In genomic region chr14:77838756-77839565, GRCh38 we compare ENCODE assay signal across 18 cellular contexts. TPM values are rescaled to one million over a fixed set of nuclear protein-coding genes. Genes with fewer than 3 reads are reported as not detected.
DNase-seq lines count a peak whose midpoint lies in the region; ATAC-seq and TF ChIP-seq lines count a peak whose summit lies in the region.
"Had no signal": no experiment of that assay in that cellular context is flagged by ENCODE, and none has a peak within 500 bp of the region (broad histone marks: within the 10 kb centered on the region; RNA-seq: fewer than 3 reads in every experiment).

No MANE protein-coding gene starts in this region.

- POLR2A ChIA-PET in HEK293 (lab: Yijun Ruan, JAX) (no interaction called here), Caco-2 (lab: Charles Lee) (no interaction called here)

- peak overlapping the region; percentile 29 for H3K27ac Mint-ChIP-seq in activated T-helper 17 cell treated with anti-CD3 and anti-CD28 coated beads, Interleukin-2, amount 50 U/mL, for 72 hours
- H3K27ac Mint-ChIP-seq in Caco-2 (ENCODE audit: unreplicated experiment) = no peak overlapping the region

- no peaks in the 10 kb centered on the region for H3K27me3 Mint-ChIP-seq in activated T-helper 17 cell treated with anti-CD3 and anti-CD28 coated beads, Interleukin-2, amount 50 U/mL, for 72 hours
- H3K27me3 Mint-ChIP-seq in Caco-2 (ENCODE audit: insufficient read depth, unreplicated experiment) = no peaks in the 10 kb centered on the region

- DNase-seq in hippocampal formation (lab: John Stamatoyannopoulos, UW) = peak; percentile 74 to 85
- peak; percentile 98 for DNase-seq in pons (ENCODE audit: low spot score)
- DNase-seq in DMS79 treated with DMSO at 0.1 percent for 48 hours (lab: John Stamatoyannopoulos, UW) = no peak
- DNase-seq in amniotic stem cell (lab: John Stamatoyannopoulos, UW) = no peak
- no peak for DNase-seq in NCI-H2029 (lab: John Stamatoyannopoulos, UW)
- DNase-seq in Caco-2 = no peak
- DNase-seq: activated effector memory CD4-positive, alpha-beta T cell treated with Interleukin-2 at 50 U/mL for 16 hours; aorta; heart right ventricle; KG1; kidney glomerular epithelial cell; NCI-H1092; NCI-H2107 had no signal

- no TSS peak for BruUV-seq in Caco-2 (replicated peaks; lab: Mats Ljungman, UMichigan)

- CTCF ChIA-PET in HEK293 (lab: Yijun Ruan, JAX) = no interaction called here
- CTCF ChIA-PET in Caco-2 (lab: Charles Lee) = no interaction called here

- H3K9me3 ChIP-seq in HEK293 (ENCODE audit: control insufficient read depth, insufficient read depth, low read depth, low read length) (no peaks in the 10 kb centered on the region), Caco-2 (no peaks in the 10 kb centered on the region)
- H3K9me3 ChIP-seq: upper lobe of left lung had no signal

- H3K27me3 ChIP-seq in Caco-2 (replicated peaks; ENCODE audit: control insufficient read depth, insufficient read depth, low read length) = no peaks in the 10 kb centered on the region
- H3K27me3 ChIP-seq: heart right ventricle, upper lobe of left lung had no signal

- H3K36me3 Mint-ChIP-seq in activated T-helper 17 cell treated with anti-CD3 and anti-CD28 coated beads, Interleukin-2, amount 50 U/mL, for 72 hours (ENCODE audit: low read depth) = no peaks in the 10 kb centered on the region
- no peaks in the 10 kb centered on the region for H3K36me3 Mint-ChIP-seq in Caco-2 (ENCODE audit: insufficient read depth, unreplicated experiment)

- peaks cover 7% of the 10 kb centered on the region for H3K4me1 Mint-ChIP-seq in activated T-helper 17 cell treated with anti-CD3 and anti-CD28 coated beads, Interleukin-2, amount 50 U/mL, for 72 hours
- H3K4me1 Mint-ChIP-seq in Caco-2 (ENCODE audit: low read depth, unreplicated experiment) = no peaks in the 10 kb centered on the region

- H3K36me3 ChIP-seq in HEK293 (ENCODE audit: control insufficient read depth in 2 of 2, insufficient read depth in 1 of 2, low read length in 2 of 2) = no peaks in the 10 kb centered on the region
- no peaks in the 10 kb centered on the region for H3K36me3 ChIP-seq in Caco-2 (ENCODE audit: control insufficient read depth, insufficient read depth, low read length)
- H3K36me3 ChIP-seq: upper lobe of left lung had no signal

- intact Hi-C loops in Caco-2 (cut with micrococcal nuclease; ENCODE audit: unreplicated experiment) = no loop called here

- no peak overlapping the region for H3K27ac ChIP-seq in HEK293 (ENCODE audit: extremely low read depth, low read depth, low read length)
- H3K27ac ChIP-seq: heart right ventricle, parathyroid adenoma, upper lobe of left lung had no signal

- no peak overlapping the region for H3K4me3 ChIP-seq in HEK293 (ENCODE audit: low read depth, low read length)
- no peak overlapping the region for H3K4me3 ChIP-seq in Caco-2 (ENCODE audit: low read depth, low read length)
- H3K4me3 ChIP-seq: heart right ventricle, smooth muscle cell, upper lobe of left lung had no signal

- no peak overlapping the region for H3K4me3 Mint-ChIP-seq in activated T-helper 17 cell treated with anti-CD3 and anti-CD28 coated beads, Interleukin-2, amount 50 U/mL, for 72 hours
- H3K4me3 Mint-ChIP-seq in Caco-2 (ENCODE audit: unreplicated experiment) = no peak overlapping the region

- no peaks in the 10 kb centered on the region for H3K9me3 Mint-ChIP-seq in activated T-helper 17 cell treated with anti-CD3 and anti-CD28 coated beads, Interleukin-2, amount 50 U/mL, for 72 hours
- H3K9me3 Mint-ChIP-seq in Caco-2 (ENCODE audit: unreplicated experiment) = no peaks in the 10 kb centered on the region

- no peak for ATAC-seq in activated T-helper 17 cell treated with anti-CD3 and anti-CD28 coated beads, Interleukin-2, amount 50 U/mL, for 72 hours (replicated peaks)
- ATAC-seq: heart right ventricle had no signal

- H3K4me1 ChIP-seq in HEK293 (ENCODE audit: control insufficient read depth, insufficient read depth, low read length) (no peaks in the 10 kb centered on the region), Caco-2 (no peaks in the 10 kb centered on the region)
- H3K4me1 ChIP-seq: heart right ventricle, parathyroid adenoma, upper lobe of left lung had no signal

- TF ChIP-seq CTCF in HEK293 (tag by site-specific recombination; IDR thresholded peaks at IDR 0.05) = no peak
- TF ChIP-seq CTCF in Caco-2 (IDR thresholded peaks at IDR 0.05; ENCODE audit: insufficient read depth in 1 of 2, low read depth in 1 of 2, low read length in 1 of 2, severe bottlenecking in 1 of 2, unreplicated experiment in 1 of 2) = no peak

TF ChIP-seq in HEK293, 187 proteins besides CTCF, POLR2A, EP300 and RAD21:
- TF ChIP-seq GLIS1 (tag by site-specific recombination; IDR thresholded peaks at IDR 0.05) = 0 out of 2 replicates have a peak, but pooled peaks have one; percentile 36
- TF ChIP-seq MEIS1 (CRISPR knock-in tag; IDR thresholded peaks at IDR 0.05; ENCODE audit: borderline replicate concordance) = no peak
- no peak for TF ChIP-seq KLF8 (tag by site-specific recombination; IDR thresholded peaks at IDR 0.05)
- no peak for TF ChIP-seq ZNF768 (tag by site-specific recombination; IDR thresholded peaks at IDR 0.05)

RNA-seq across cellular contexts. Expression of gene ADCK1, which starts 39.1 kb away (rescaled TPM):
- total RNA-seq in activated T-helper 17 cell treated with anti-CD3 and anti-CD28 coated beads, Interleukin-2, amount 50 U/mL, for 72 hours = 1 to 10 TPM; 2.0 to 2.1 TPM
- 8.8 and 9.7 TPM in 2 replicates for total RNA-seq in Caco-2 (2022)

Comparison
In these comparisons a context has a peak if more than half of its experiments do, and no peak if none do; other contexts are left out.
1. DNase-seq: peak in hippocampal formation (2 of 2) and pons (single experiment); none in DMS79 treated with DMSO at 0.1 percent for 48 hours (single experiment), amniotic stem cell (single experiment), NCI-H2029 (single experiment) and Caco-2 (0 of 2).